9 cellular contexts compared by ENCODE assay signal in the genomic region with DNA sequence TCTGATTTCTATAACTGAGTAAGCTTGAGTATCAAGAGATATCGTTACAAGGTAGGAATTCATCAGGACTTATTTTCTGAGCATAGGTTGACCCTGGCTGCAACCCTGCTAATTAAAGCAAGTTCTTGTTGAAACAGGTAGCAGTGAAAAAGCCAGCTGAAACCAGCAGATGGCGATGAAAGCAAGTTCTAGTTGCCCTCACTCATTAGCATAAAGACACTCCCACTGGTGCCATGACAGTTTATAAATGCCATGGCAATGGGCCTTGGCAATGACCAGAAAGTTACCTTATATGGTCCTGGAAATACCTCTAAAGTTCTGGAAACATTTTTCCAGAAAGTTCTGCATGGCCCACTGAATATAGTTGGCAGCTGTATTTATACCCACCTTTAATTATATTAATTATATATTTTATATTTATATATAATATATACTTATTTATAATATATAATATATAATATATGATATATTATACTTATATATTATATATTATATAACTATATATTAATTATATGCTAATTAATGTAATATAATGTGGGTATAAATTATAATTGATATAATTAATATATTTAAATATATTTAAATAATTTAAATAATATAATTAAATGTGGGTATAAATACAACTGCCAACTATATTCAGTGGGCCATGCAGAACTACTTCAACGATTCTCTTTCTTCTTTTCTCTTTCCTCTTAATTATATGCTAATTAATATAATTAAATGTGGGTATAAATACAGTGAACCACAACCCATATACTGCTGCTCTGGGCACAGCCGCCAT.
DNase-seq lines count a peak whose midpoint lies in the region; ATAC-seq and TF ChIP-seq lines count a peak whose summit lies in the region.
"Had no signal": no experiment of that assay in that cellular context is flagged by ENCODE, and none has a peak within 500 bp of the region (broad histone marks: within the 10 kb centered on the region; RNA-seq: fewer than 3 reads in every experiment).

No MANE protein-coding gene starts in this region.

- intact Hi-C loops in CD4-positive, alpha-beta T cell (cut with DNase I, micrococcal nuclease) = no loop called here

- POLR2A ChIA-PET in CD4-positive, alpha-beta T cell (lab: Charles Lee) = no interaction called here

- H3K4me3 Mint-ChIP-seq in CD4-positive, alpha-beta T cell = no peak overlapping the region
- H3K4me3 Mint-ChIP-seq: activated naive CD8-positive, alpha-beta T cell had no signal

- peak; percentile 5 to 9 for DNase-seq in activated CD4-positive, alpha-beta T cell treated with anti-CD3 and anti-CD28 coated beads, Interleukin-2, amount 50 U/mL, for 48 hours
- DNase-seq in activated CD4-positive, alpha-beta T cell treated with anti-CD3 and anti-CD28 coated beads, Interleukin-2, amount 50 U/mL, for 4 hours = no peak
- DNase-seq in NCI-H526 treated with DMSO at 0.1 percent for 48 hours (lab: John Stamatoyannopoulos, UW) (peak; percentile 8), dermis blood vessel endothelial cell (peak; percentile 0), Ammon's horn (ENCODE audit: low spot score) (no peak)
- peak; percentile 4 for DNase-seq in stimulated activated naive CD8-positive, alpha-beta T cell treated with anti-CD3 and anti-CD28 coated beads, Interleukin-15, Interleukin-2, amounts not matched to agents 100 U/mL and 50 U/mL, for 24 hours
- DNase-seq in CD4-positive, alpha-beta T cell = no peak

- CTCF ChIA-PET in CD4-positive, alpha-beta T cell (lab: Charles Lee) = no interaction called here

- peaks cover 10% of the 10 kb centered on the region for H3K9me3 Mint-ChIP-seq in CD4-positive, alpha-beta T cell

- no peaks in the 10 kb centered on the region for H3K4me1 Mint-ChIP-seq in CD4-positive, alpha-beta T cell (ENCODE audit: low read depth)

- ATAC-seq in HG03039 (IDR thresholded peaks at IDR 0.05; ENCODE audit: unreplicated experiment) = peak; percentile 69
- ATAC-seq in stimulated activated naive CD8-positive, alpha-beta T cell treated with anti-CD3 and anti-CD28 coated beads, Interleukin-15, Interleukin-2, amounts not matched to agents 100 U/mL and 50 U/mL, for 24 hours = no peak
- ATAC-seq in CD4-positive, alpha-beta T cell (ENCODE audit: poor library complexity) = no peak

- no peak overlapping the region for H3K27ac ChIP-seq in CD4-positive, alpha-beta T cell (ENCODE audit: low read depth, low read length)

- H3K36me3 Mint-ChIP-seq in CD4-positive, alpha-beta T cell (ENCODE audit: low read depth) = no peaks in the 10 kb centered on the region
- H3K36me3 Mint-ChIP-seq: activated naive CD8-positive, alpha-beta T cell had no signal

- no peaks in the 10 kb centered on the region for H3K9me3 ChIP-seq in CD4-positive, alpha-beta T cell (ENCODE audit: control insufficient read depth, low read length)

- H3K27ac Mint-ChIP-seq in CD4-positive, alpha-beta T cell = no peak overlapping the region
- H3K27ac Mint-ChIP-seq: activated naive CD8-positive, alpha-beta T cell had no signal

- no peak for TF ChIP-seq CTCF in CD4-positive, alpha-beta T cell (IDR thresholded peaks at IDR 0.05)

- H3K27me3 ChIP-seq in CD4-positive, alpha-beta T cell (ENCODE audit: control insufficient read depth, insufficient read depth, low read length) = no peaks in the 10 kb centered on the region

- H3K27me3 Mint-ChIP-seq in CD4-positive, alpha-beta T cell = no peaks in the 10 kb centered on the region
- H3K27me3 Mint-ChIP-seq: activated naive CD8-positive, alpha-beta T cell had no signal

Comparison
In these comparisons a context has a peak if more than half of its experiments do, and no peak if none do; other contexts are left out.
1. DNase-seq: peak in activated CD4-positive, alpha-beta T cell treated with anti-CD3 and anti-CD28 coated beads, Interleukin-2, amount 50 U/mL, for 48 hours (2 of 2), NCI-H526 treated with DMSO at 0.1 percent for 48 hours (single experiment), dermis blood vessel endothelial cell (single experiment) and stimulated activated naive CD8-positive, alpha-beta T cell treated with anti-CD3 and anti-CD28 coated beads, Interleukin-15, Interleukin-2, amounts not matched to agents 100 U/mL and 50 U/mL, for 24 hours (single experiment); none in activated CD4-positive, alpha-beta T cell treated with anti-CD3 and anti-CD28 coated beads, Interleukin-2, amount 50 U/mL, for 4 hours (0 of 2), CD4-positive, alpha-beta T cell (0 of 10) and Ammon's horn (single experiment).